Comparison of ENCODE assay signal across 21 cellular contexts in genomic region chr11:70251583-70252285, GRCh38. TPM values are rescaled to one million over a fixed set of nuclear protein-coding genes. Genes with fewer than 3 reads are reported as not detected.
A peak's percentile ranks its signal among the peaks of the same experiment; 100 is the strongest.
DNase-seq lines count a peak whose midpoint lies in the region; ATAC-seq and TF ChIP-seq lines count a peak whose summit lies in the region.
"Had no signal": no experiment of that assay in that cellular context is flagged by ENCODE, and none has a peak within 500 bp of the region (broad histone marks: within the 10 kb centered on the region; RNA-seq: fewer than 3 reads in every experiment).

No MANE protein-coding gene starts in this region.

- peak; percentile 72 for ATAC-seq in omental fat pad (ENCODE audit: low FRiP score)
- no peak for ATAC-seq in HG03442 (IDR thresholded peaks at IDR 0.05; ENCODE audit: unreplicated experiment)

- DNase-seq in D341Med (ENCODE audit: low spot score) (peak; percentile 25), SK-MEL-5 (ENCODE audit: low read depth, low spot score) (peak; percentile 51), fibroblast of the aortic adventitia (ENCODE audit: low read depth) (peak; percentile 55), omental fat pad (ENCODE audit: low spot score) (no peak), UCSD-AML1 (lab: John Stamatoyannopoulos, UW; ENCODE audit: unreplicated experiment) (no peak)
- DNase-seq in activated CD4-positive, alpha-beta T cell treated with anti-CD3 and anti-CD28 coated beads, Interleukin-2, amount 50 U/mL, for 48 hours = no peak
- DNase-seq in activated T-cell treated with anti-CD3 and anti-CD28 coated beads, Interleukin-2, amount 50 U/mL, for 1 hour = no peak
- DNase-seq: activated gamma-delta T cell treated with Interleukin-2 at 50 U/mL for 16 hours; brain microvascular endothelial cell; dermis blood vessel endothelial cell; GDM1; GM23248; heart left ventricle; islet precursor cell; NCI-H1092 treated with DMSO at 0.1 percent for 48 hours; NCI-H526; stimulated activated CD4-positive, alpha-beta T cell treated with anti-CD3 and anti-CD28 coated beads, Interleukin-4, amount 100 ng/mL, for 24 hours; T1000 had no signal

- no peak overlapping the region for H3K4me3 ChIP-seq in fibroblast of the aortic adventitia (ENCODE audit: low read depth, low read length)
- H3K4me3 ChIP-seq: GM23248, heart left ventricle, SK-N-MC, suprapubic skin had no signal

- TF ChIP-seq CTCF in fibroblast of the aortic adventitia (IDR thresholded peaks at IDR 0.05; ENCODE audit: insufficient read depth, low read length) (no peak), omental fat pad (IDR thresholded peaks at IDR 0.05) (no peak)

- in situ Hi-C loops in SK-MEL-5 (cut with HindIII; ENCODE audit: low pct_unique_long_range_greater_than_20kb, low sequenced_read_pairs) = no loop called here

RNA-seq across cellular contexts. Expression of gene PPFIA1, which starts 18.8 kb away (rescaled TPM):
- 120 and 134 TPM in 2 replicates for total RNA-seq in SK-MEL-5 (2014; rRNA removed; shearing (Covaris generic))
- polyA plus RNA-seq in SK-MEL-5 (2015; cell fraction: cytosol; rRNA removed) = 115 and 160 TPM in 2 replicates
- 248 and 399 TPM in 2 replicates for polyA plus RNA-seq in SK-MEL-5 (2015; cell fraction: nucleus; rRNA removed)
- 36.3 and 37.1 TPM in 2 replicates for total RNA-seq in fibroblast of the aortic adventitia (ENCODE audit: low replicate concordance)
- 100 to 1,000 TPM in 1 of 4 donors, 10 to 100 TPM in 3; 58.3 to 119 (median 84.7) TPM for total RNA-seq in omental fat pad

RNA-seq across cellular contexts. Expression of gene FADD, which starts 48.6 kb away (rescaled TPM):
- 175 and 183 TPM in 2 replicates for total RNA-seq in SK-MEL-5 (2014; rRNA removed; shearing (Covaris generic))
- polyA plus RNA-seq in SK-MEL-5 (2015; cell fraction: cytosol; rRNA removed) = 107 and 110 TPM in 2 replicates
- polyA plus RNA-seq in SK-MEL-5 (2015; cell fraction: nucleus; rRNA removed) = 39.2 and 42.4 TPM in 2 replicates
- 21.8 and 30.8 TPM in 2 replicates for total RNA-seq in fibroblast of the aortic adventitia (ENCODE audit: low replicate concordance)
- total RNA-seq in omental fat pad = 10 to 100 TPM; 18.4 to 30.1 (median 22.6) TPM

Comparison
In these comparisons a context has a peak if more than half of its experiments do, and no peak if none do; other contexts are left out.
1. DNase-seq: peak in D341Med (single experiment), SK-MEL-5 (single experiment) and fibroblast of the aortic adventitia (single experiment); none in omental fat pad (single experiment), activated CD4-positive, alpha-beta T cell treated with anti-CD3 and anti-CD28 coated beads, Interleukin-2, amount 50 U/mL, for 48 hours (0 of 2), activated T-cell treated with anti-CD3 and anti-CD28 coated beads, Interleukin-2, amount 50 U/mL, for 1 hour (single experiment) and UCSD-AML1 (single experiment).